7 cellular contexts compared by ENCODE assay signal in the genomic region with DNA sequence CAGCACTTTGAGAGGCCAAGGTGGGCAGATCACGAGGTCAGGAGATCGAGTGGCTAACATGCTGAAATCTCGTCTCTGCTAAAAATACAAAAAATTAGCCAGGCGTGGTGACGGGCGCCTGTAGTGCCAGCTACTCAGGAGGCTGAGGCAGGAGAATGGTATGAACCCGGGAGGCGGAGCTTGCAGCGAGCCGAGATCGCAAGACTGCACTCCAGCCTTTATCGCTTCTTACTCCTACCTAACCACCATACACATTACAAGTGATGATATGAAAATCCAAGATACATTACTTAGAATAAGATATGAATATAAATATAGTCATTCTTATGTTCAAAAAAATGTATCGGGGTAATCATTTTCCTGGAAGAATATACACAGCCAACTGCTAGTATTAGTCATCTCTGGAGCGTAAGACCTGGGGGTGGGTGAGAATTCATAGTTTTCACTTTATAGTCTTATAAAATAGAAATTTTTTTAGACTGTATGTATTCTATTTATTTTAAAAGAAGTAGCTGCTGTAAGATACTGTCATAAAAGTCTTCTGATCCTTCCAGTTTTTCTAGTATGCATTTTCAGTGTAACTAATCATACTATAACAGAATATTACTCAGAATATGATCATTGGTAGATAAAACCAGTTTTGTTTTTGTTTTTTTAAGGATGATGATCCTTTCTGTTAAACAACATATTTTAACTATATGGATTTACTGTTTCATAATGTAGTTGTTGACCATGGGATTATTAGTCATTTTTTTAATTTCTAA. TPM values are rescaled to one million over a fixed set of nuclear protein-coding genes. Genes with fewer than 3 reads are reported as not detected.
DNase-seq lines count a peak whose midpoint lies in the region; ATAC-seq, FAIRE-seq and TF ChIP-seq lines count a peak whose summit lies in the region.
"Not testable (repeated sequence)": the region's sequence is repeated elsewhere in the genome, so short reads cannot be mapped to it uniquely, and the experiment has no call there.

No MANE protein-coding gene starts in this region.

- H2AFZ ChIP-seq in IMR-90 (replicated peaks; ENCODE audit: low read length, poor library complexity) = not testable (repeated sequence)

- not testable (repeated sequence) for H3K18ac ChIP-seq in IMR-90 (ENCODE audit: low read depth, low read length)

- H3K4ac ChIP-seq in IMR-90 (ENCODE audit: low read depth, low read length) = not testable (repeated sequence)

- peak; percentile 16 for DNase-seq in EH (ENCODE audit: low read depth)
- peak; percentile 46 for DNase-seq in IMR-90
- DNase-seq in activated T-cell treated with anti-CD3 and anti-CD28 coated beads, Interleukin-2, amount 50 U/mL, for 24 hours; activated naive CD8-positive, alpha-beta T cell treated with anti-CD3 and anti-CD28 coated beads for 36 hours; kidney: not testable (repeated sequence)
- peak; percentile 16 for DNase-seq in choroid plexus epithelial cell (ENCODE audit: low read depth)

- peak; percentile 19 for FAIRE-seq in kidney (lab: Jason Lieb, UNC)

- in situ Hi-C loops in IMR-90 (cut with MboI; ENCODE audit: low sequenced_read_pairs) = not testable (repeated sequence)

- not testable (repeated sequence) for H3K4me3 ChIP-seq in IMR-90 (ENCODE audit: insufficient read depth, low read depth, low read length); choroid plexus epithelial cell (ENCODE audit: low read depth, low read length); kidney (ENCODE audit: low read length in 2 of 2)

- not testable (repeated sequence) for H2BK20ac ChIP-seq in IMR-90 (ENCODE audit: low read depth, low read length)

- not testable (repeated sequence) for H3K14ac ChIP-seq in IMR-90 (replicated peaks; ENCODE audit: low read depth, low read length)

- not testable (repeated sequence) for H3K27me3 ChIP-seq in IMR-90 (ENCODE audit: control insufficient read depth, insufficient read depth, low read length)

- CTCF ChIA-PET in IMR-90 (lab: Yijun Ruan, JAX) = not testable (repeated sequence)

- H3K4me3 Mint-ChIP-seq in activated T-cell treated with anti-CD3 and anti-CD28 coated beads, Interleukin-2, amount 50 U/mL, for 24 hours; activated naive CD8-positive, alpha-beta T cell treated with anti-CD3 and anti-CD28 coated beads for 36 hours: not testable (repeated sequence)

- not testable (repeated sequence) for H2BK120ac ChIP-seq in IMR-90 (ENCODE audit: low read depth, low read length)

- not testable (repeated sequence) for TF ChIP-seq CTCF in IMR-90 (conservative IDR thresholded peaks at IDR 0.05; ENCODE audit: low read depth, low read length); choroid plexus epithelial cell (conservative IDR thresholded peaks at IDR 0.05; ENCODE audit: low read depth, low read length); kidney (IDR thresholded peaks at IDR 0.05; ENCODE audit: borderline replicate concordance, extremely low read depth, insufficient read depth)

- POLR2A ChIA-PET in IMR-90 (lab: Charles Lee; ENCODE audit: unreplicated experiment) = not testable (repeated sequence)

- peak overlapping the region; percentile 88 for H3K27ac Mint-ChIP-seq in activated T-cell treated with anti-CD3 and anti-CD28 coated beads, Interleukin-2, amount 50 U/mL, for 24 hours
- peak overlapping the region; percentile 29 for H3K27ac Mint-ChIP-seq in activated naive CD8-positive, alpha-beta T cell treated with anti-CD3 and anti-CD28 coated beads for 36 hours

- not testable (repeated sequence) for TF ChIP-seq POLR2A in IMR-90 (IDR thresholded peaks at IDR 0.05; ENCODE audit: low read depth, low read length)

- H3K9me3 Mint-ChIP-seq in activated T-cell treated with anti-CD3 and anti-CD28 coated beads, Interleukin-2, amount 50 U/mL, for 24 hours; activated naive CD8-positive, alpha-beta T cell treated with anti-CD3 and anti-CD28 coated beads for 36 hours: not testable (repeated sequence)

- intact Hi-C loops in IMR-90 (cut with micrococcal nuclease); kidney (cut with DNase I): not testable (repeated sequence)

- peaks cover 72% of the 10 kb centered on the region for H3K36me3 Mint-ChIP-seq in activated T-cell treated with anti-CD3 and anti-CD28 coated beads, Interleukin-2, amount 50 U/mL, for 24 hours (ENCODE audit: low read depth)
- peaks cover 21% of the 10 kb centered on the region for H3K36me3 Mint-ChIP-seq in activated naive CD8-positive, alpha-beta T cell treated with anti-CD3 and anti-CD28 coated beads for 36 hours

- dilution Hi-C loops in IMR-90 (cut with HindIII; ENCODE audit: low sequenced_read_pairs, unreplicated experiment) = not testable (repeated sequence)

- not testable (repeated sequence) for H3K23ac ChIP-seq in IMR-90 (ENCODE audit: low read depth, low read length)

- not testable (repeated sequence) for H2BK5ac ChIP-seq in IMR-90 (ENCODE audit: low read depth, low read length, poor library complexity, severe bottlenecking)

- H3K79me1 ChIP-seq in IMR-90 (ENCODE audit: low read depth in 1 of 2, low read length in 2 of 2) = not testable (repeated sequence)

- H3K9me3 ChIP-seq in IMR-90 (ENCODE audit: control insufficient read depth, insufficient read depth, low read length); kidney (ENCODE audit: control insufficient read depth in 1 of 2, low read length in 2 of 2): not testable (repeated sequence)

- not testable (repeated sequence) for H3K27ac ChIP-seq in IMR-90 (ENCODE audit: insufficient read depth, low read length); kidney (ENCODE audit: low read depth in 2 of 2, low read length in 2 of 2)

- not testable (repeated sequence) for H4K91ac ChIP-seq in IMR-90 (ENCODE audit: insufficient read depth, low read depth, low read length)

- not testable (repeated sequence) for H3K4me1 ChIP-seq in IMR-90 (ENCODE audit: control insufficient read depth, insufficient read depth, low read length); kidney (ENCODE audit: control insufficient read depth in 1 of 2, insufficient read depth in 1 of 2, low read depth in 1 of 2, low read length in 2 of 2)

- peaks cover 24% of the 10 kb centered on the region for H3K36me3 ChIP-seq in IMR-90 (ENCODE audit: control insufficient read depth, insufficient read depth, low read length)
- H3K36me3 ChIP-seq in kidney (ENCODE audit: control insufficient read depth in 1 of 2, insufficient read depth in 2 of 2, low read length in 2 of 2) = not testable (repeated sequence)

- ATAC-seq in IMR-90 (ENCODE audit: low read depth) = peak; percentile 74
- peak; percentile 61 to 78 for ATAC-seq in activated CD4-positive, CD25-positive, alpha-beta regulatory T cell treated with anti-CD3 and anti-CD28 coated beads, Interleukin-2, amount 50 U/mL, for 24 hours

- not testable (repeated sequence) for H3K4me2 ChIP-seq in IMR-90 (ENCODE audit: low read depth, low read length)

- H4K8ac ChIP-seq in IMR-90 (ENCODE audit: low read depth in 2 of 2, low read length in 2 of 2) = not testable (repeated sequence)

- not testable (repeated sequence) for H2AK5ac ChIP-seq in IMR-90 (ENCODE audit: low read depth, low read length)

- H3K4me1 Mint-ChIP-seq in activated T-cell treated with anti-CD3 and anti-CD28 coated beads, Interleukin-2, amount 50 U/mL, for 24 hours (ENCODE audit: low read depth) = peaks cover 14% of the 10 kb centered on the region
- peaks cover 16% of the 10 kb centered on the region for H3K4me1 Mint-ChIP-seq in activated naive CD8-positive, alpha-beta T cell treated with anti-CD3 and anti-CD28 coated beads for 36 hours

- H4K20me1 ChIP-seq in IMR-90 (ENCODE audit: insufficient read depth, low read length) = not testable (repeated sequence)

- TF ChIP-seq RAD21 in IMR-90 (IDR thresholded peaks at IDR 0.05; ENCODE audit: low read length) = not testable (repeated sequence)

- WGBS in IMR-90 (ENCODE audit: extremely low coverage in 2 of 2, insufficient read length in 1 of 2), 2 experiments = 100% methylated on average over 2 of the region's 14 CpGs; no CpG with 5 or more reads in 1 of the 2 experiments

- not testable (repeated sequence) for H2AK9ac ChIP-seq in IMR-90 (replicated peaks; ENCODE audit: low read depth, low read length, poor library complexity)

- not testable (repeated sequence) for H3K27me3 Mint-ChIP-seq in activated T-cell treated with anti-CD3 and anti-CD28 coated beads, Interleukin-2, amount 50 U/mL, for 24 hours; activated naive CD8-positive, alpha-beta T cell treated with anti-CD3 and anti-CD28 coated beads for 36 hours

- BruUV-seq in IMR-90 (replicated peaks; lab: Mats Ljungman, UMichigan) = not testable (repeated sequence)

- H4K5ac ChIP-seq in IMR-90 (ENCODE audit: low read depth, low read length) = not testable (repeated sequence)

- H3K9ac ChIP-seq in IMR-90 (ENCODE audit: low read depth, low read length); kidney (ENCODE audit: low read length in 2 of 2): not testable (repeated sequence)

- not testable (repeated sequence) for H3K56ac ChIP-seq in IMR-90 (ENCODE audit: extremely low read depth, insufficient read depth, low read length)

- H3K9me1 ChIP-seq in IMR-90 (ENCODE audit: insufficient read depth, low read length) = not testable (repeated sequence)

- not testable (repeated sequence) for H2BK15ac ChIP-seq in IMR-90 (ENCODE audit: low read depth, low read length)

RNA-seq across cellular contexts. Expression of gene CRLF3, which starts 56.7 kb away (rescaled TPM):
- 15.2 and 17.8 TPM in 2 replicates for total RNA-seq in IMR-90 (2012; rRNA removed)
- polyA plus RNA-seq in IMR-90 (2012; rRNA removed) = 4.6 and 6.1 TPM in 2 replicates
- 1.9 and 3.7 TPM in 2 replicates for polyA plus RNA-seq in IMR-90 (2012; cell fraction: cytosol; rRNA removed)
- polyA plus RNA-seq in IMR-90 (2012; cell fraction: nucleus; rRNA removed; ENCODE audit: low replicate concordance) = 1.1 and 5.2 TPM in 2 replicates
- total RNA-seq in activated naive CD8-positive, alpha-beta T cell treated with anti-CD3 and anti-CD28 coated beads for 36 hours = 10 to 100 TPM; 45.4 TPM
- total RNA-seq in kidney = 12.9 TPM
- 3.4 TPM for polyA plus RNA-seq in kidney (ENCODE audit: insufficient read depth, low read depth, low replicate concordance)
